9 cellular contexts compared by ENCODE assay signal in the genomic region with DNA sequence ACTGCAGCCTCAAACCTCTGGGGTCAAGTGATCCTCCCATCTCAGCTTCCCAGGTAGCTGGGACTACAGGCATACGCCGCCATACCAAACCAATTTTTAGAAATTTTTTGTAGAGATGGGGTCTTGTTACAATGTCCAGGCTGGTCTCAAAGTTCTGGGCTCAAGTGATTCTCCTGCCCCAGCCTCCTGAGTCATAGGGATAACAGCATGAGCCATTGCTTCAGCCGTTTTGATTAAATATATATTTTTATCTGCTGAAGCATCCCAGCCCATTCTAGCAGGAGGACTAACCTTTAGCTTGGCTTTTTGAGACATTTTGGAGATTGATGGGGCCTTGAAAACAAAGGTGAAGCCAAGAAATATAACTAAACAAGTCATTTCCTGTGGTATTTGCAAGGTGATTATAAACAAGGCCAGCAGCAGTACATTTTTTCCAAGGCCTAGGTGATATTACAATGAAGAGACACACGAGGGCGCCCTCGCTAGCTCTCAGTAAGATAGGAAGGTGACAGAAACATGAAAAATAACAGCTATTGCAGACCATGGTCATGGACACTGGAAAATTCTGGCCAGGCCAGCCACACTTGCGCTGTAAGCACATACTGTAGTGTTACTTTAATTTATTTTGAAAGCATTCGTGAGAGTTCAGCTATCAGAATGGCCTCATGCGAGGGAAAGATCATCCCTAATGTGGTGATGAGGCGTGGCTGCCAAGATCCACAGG.
DNase-seq lines count a peak whose midpoint lies in the region; ATAC-seq and TF ChIP-seq lines count a peak whose summit lies in the region.
"Had no signal": no experiment of that assay in that cellular context is flagged by ENCODE, and none has a peak within 500 bp of the region (broad histone marks: within the 10 kb centered on the region; RNA-seq: fewer than 3 reads in every experiment).

No MANE protein-coding gene starts in this region.

- no peaks in the 10 kb centered on the region for H3K79me2 ChIP-seq in HCT116 (ENCODE audit: insufficient read depth, low read length)

- no peaks in the 10 kb centered on the region for H3K27me3 Mint-ChIP-seq in central memory CD8-positive, alpha-beta T cell
- H3K27me3 Mint-ChIP-seq: IgD-negative memory B cell had no signal

- intact Hi-C loops in HCT116 (cut with micrococcal nuclease), result loop anchor here (1.0 kb wide), 1 partner anchor 109 kb away; no protein-coding TSS in a partner anchor
- intact Hi-C loops in right lobe of liver (cut with DNase I), result loop anchor here (5.0 to 10.0 kb wide), 3 partner anchors 108 to 272 kb away; no protein-coding TSS in a partner anchor

- H3K4me3 Mint-ChIP-seq in central memory CD8-positive, alpha-beta T cell, result no peak overlapping the region
- H3K4me3 Mint-ChIP-seq: IgD-negative memory B cell had no signal

- DNase-seq in CMK (ENCODE audit: low read depth) (peak; percentile 22), HCT116 (ENCODE audit: low read depth, low spot score) (peak; percentile 31), NCI-H226 (peak; percentile 33), right lobe of liver (peak in 1 of 3 donors; percentile 42)
- DNase-seq in central memory CD8-positive, alpha-beta T cell (ENCODE audit: low spot score in 2 of 2), result peak; percentile 53 to 67
- DNase-seq in stimulated activated CD4-positive, alpha-beta T cell treated with anti-CD3 and anti-CD28 coated beads, TNF-alpha, amount 100 ng/mL, for 48 hours (ENCODE audit: low read depth in 3 of 3), result peak; percentile 29 to 37 (median 32)

- POLR2A ChIA-PET in HCT116 (lab: Charles Lee), result no interaction called here

- no peak overlapping the region for H3K4me2 ChIP-seq in HCT116 (ENCODE audit: low read length)

- H3K9me3 Mint-ChIP-seq in central memory CD8-positive, alpha-beta T cell, result no peaks in the 10 kb centered on the region
- H3K9me3 Mint-ChIP-seq: IgD-negative memory B cell had no signal

- H3K4me3 ChIP-seq in HCT116 (replicated peaks in 1 of 2; ENCODE audit: low read depth in 1 of 2, low read length in 2 of 2) (no peak overlapping the region), right lobe of liver (no peak overlapping the region)

- H3K36me3 Mint-ChIP-seq in central memory CD8-positive, alpha-beta T cell (ENCODE audit: insufficient read depth), result peaks cover 34% of the 10 kb centered on the region

- H3K27me3 ChIP-seq in HCT116 (ENCODE audit: insufficient read depth, low read length), result no peaks in the 10 kb centered on the region
- H3K27me3 ChIP-seq in right lobe of liver, result no peaks in the 10 kb centered on the region

- BruUV-seq in HCT116 (replicated peaks; lab: Mats Ljungman, UMichigan), result no TSS peak

- no peak overlapping the region for H2AFZ ChIP-seq in HCT116 (ENCODE audit: low read depth, low read length, poor library complexity, severe bottlenecking)

- ATAC-seq in HCT116, result peak; percentile 77
- ATAC-seq in activated CD4-positive, CD25-positive, alpha-beta regulatory T cell treated with anti-CD3 and anti-CD28 coated beads, Interleukin-2, amount 50 U/mL, for 24 hours, result peak; percentile 63 to 77
- ATAC-seq in central memory CD8-positive, alpha-beta T cell (replicated peaks; ENCODE audit: extremely low read depth, poor library complexity, severe bottlenecking), result peak; percentile 62
- peak; percentile 75 to 79 (median 78) for ATAC-seq in right lobe of liver
- no peak for ATAC-seq in GM21515 (IDR thresholded peaks at IDR 0.05; ENCODE audit: unreplicated experiment)

- H3K9me3 ChIP-seq in HCT116 (ENCODE audit: control insufficient read depth in 1 of 2, insufficient read depth in 1 of 2, low read depth in 1 of 2, low read length in 2 of 2) (no peaks in the 10 kb centered on the region), right lobe of liver (no peaks in the 10 kb centered on the region)

- no peaks in the 10 kb centered on the region for H3K4me1 ChIP-seq in HCT116 (ENCODE audit: control insufficient read depth in 1 of 2, insufficient read depth in 2 of 2, low read length in 2 of 2)
- H3K4me1 ChIP-seq in right lobe of liver, result peaks cover 0 to 15% (median 4%) of the 10 kb centered on the region in 4 donors

- TF ChIP-seq CTCF in HCT116 (IDR thresholded peaks at IDR 0.05 in 2 of 3, conservative IDR thresholded peaks at IDR 0.05 in 1 of 3; ENCODE audit: borderline replicate concordance in 1 of 3, insufficient read depth in 1 of 3, low read depth in 2 of 3, low read length in 2 of 3) (peak; percentile 46 to 87 (median 74); a peak in 5 of 6 replicates), right lobe of liver (IDR thresholded peaks at IDR 0.05) (peak; percentile 75 to 85 (median 80))

- H3K4me1 Mint-ChIP-seq in central memory CD8-positive, alpha-beta T cell, result peaks cover 20% of the 10 kb centered on the region

- TF ChIP-seq POLR2A in HCT116 (IDR thresholded peaks at IDR 0.05; ENCODE audit: borderline replicate concordance, extremely low read depth, insufficient read depth, insufficient read length) (no peak), right lobe of liver (IDR thresholded peaks at IDR 0.05) (no peak)

- TF ChIP-seq RAD21 in HCT116 (IDR thresholded peaks at IDR 0.05; ENCODE audit: low read depth), result peak; percentile 57

- H3K27ac Mint-ChIP-seq in central memory CD8-positive, alpha-beta T cell (ENCODE audit: low read depth), result peak overlapping the region; percentile 99
- H3K27ac Mint-ChIP-seq: IgD-negative memory B cell had no signal

- peaks cover 16 to 31% of the 10 kb centered on the region in 2 experiments for H3K36me3 ChIP-seq in HCT116 (ENCODE audit: control insufficient read depth in 1 of 2, insufficient read depth in 2 of 2, low read length in 2 of 2)
- H3K36me3 ChIP-seq in right lobe of liver, result peaks cover 0 to 62% (median 12%) of the 10 kb centered on the region in 4 donors

- H4K20me1 ChIP-seq in HCT116 (ENCODE audit: insufficient read depth), result no peaks in the 10 kb centered on the region

- H3K27ac ChIP-seq in HCT116 (ENCODE audit: low read depth, low read length) (no peak overlapping the region), right lobe of liver (no peak overlapping the region)

- WGBS in right lobe of liver (ENCODE audit: insufficient coverage, low coverage, low lambda C conversion rate, missing lambda C conversion rate), result 52% methylated on average over 9 of the region's 10 CpGs

- H3K9me2 ChIP-seq in HCT116 (ENCODE audit: insufficient read depth), result no peaks in the 10 kb centered on the region

- H3K9ac ChIP-seq in HCT116 (ENCODE audit: low read length), result no peak overlapping the region

- CTCF ChIA-PET in HCT116 (lab: Charles Lee), result interaction anchor here (0.8 to 3.3 kb wide), 7 partner anchors 9 to 722 kb away, joined by 3 to 27 read pairs (median 4); no protein-coding TSS in a partner anchor

- RAD21 ChIA-PET in HCT116 (lab: Charles Lee; ENCODE audit: low non-redundant PET in 1 of 2, low total read pairs in 2 of 2, uncharacterized antibody in 2 of 2, unreplicated experiment in 2 of 2), result interaction anchor here (0.6 to 1.1 kb wide), 3 partner anchors 108 to 110 kb away, joined by 3 to 6 read pairs (median 3); no protein-coding TSS in a partner anchor

TF ChIP-seq in HCT116, 20 proteins besides CTCF, POLR2A, EP300 and RAD21:
- TF ChIP-seq, protein P1, sequence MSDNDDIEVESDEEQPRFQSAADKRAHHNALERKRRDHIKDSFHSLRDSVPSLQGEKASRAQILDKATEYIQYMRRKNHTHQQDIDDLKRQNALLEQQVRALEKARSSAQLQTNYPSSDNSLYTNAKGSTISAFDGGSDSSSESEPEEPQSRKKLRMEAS (IDR thresholded peaks at IDR 0.05), result no peak
- TF ChIP-seq JUND (IDR thresholded peaks at IDR 0.05) (no peak), EZH2phosphoT487 (IDR thresholded peaks at IDR 0.05; ENCODE audit: borderline replicate concordance) (no peak), CBX3 (IDR thresholded peaks at IDR 0.05; ENCODE audit: low read depth) (no peak), ZNF274 (IDR thresholded peaks at IDR 0.05; ENCODE audit: low read depth, low read length) (no peak), SP1 (IDR thresholded peaks at IDR 0.05; ENCODE audit: low read depth) (no peak), ZFX (IDR thresholded peaks at IDR 0.05) (no peak), CEBPB (IDR thresholded peaks at IDR 0.05; ENCODE audit: low read depth) (no peak), ELF1 (IDR thresholded peaks at IDR 0.05; ENCODE audit: borderline replicate concordance, low read depth) (no peak), TCF7L2 (IDR thresholded peaks at IDR 0.05; ENCODE audit: borderline replicate concordance, extremely low read depth, insufficient read depth, insufficient read length) (no peak)
- TF ChIP-seq, protein P2, sequence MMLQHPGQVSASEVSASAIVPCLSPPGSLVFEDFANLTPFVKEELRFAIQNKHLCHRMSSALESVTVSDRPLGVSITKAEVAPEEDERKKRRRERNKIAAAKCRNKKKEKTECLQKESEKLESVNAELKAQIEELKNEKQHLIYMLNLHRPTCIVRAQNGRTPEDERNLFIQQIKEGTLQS (IDR thresholded peaks at IDR 0.05), result no peak
- TF ChIP-seq, protein P3, sequence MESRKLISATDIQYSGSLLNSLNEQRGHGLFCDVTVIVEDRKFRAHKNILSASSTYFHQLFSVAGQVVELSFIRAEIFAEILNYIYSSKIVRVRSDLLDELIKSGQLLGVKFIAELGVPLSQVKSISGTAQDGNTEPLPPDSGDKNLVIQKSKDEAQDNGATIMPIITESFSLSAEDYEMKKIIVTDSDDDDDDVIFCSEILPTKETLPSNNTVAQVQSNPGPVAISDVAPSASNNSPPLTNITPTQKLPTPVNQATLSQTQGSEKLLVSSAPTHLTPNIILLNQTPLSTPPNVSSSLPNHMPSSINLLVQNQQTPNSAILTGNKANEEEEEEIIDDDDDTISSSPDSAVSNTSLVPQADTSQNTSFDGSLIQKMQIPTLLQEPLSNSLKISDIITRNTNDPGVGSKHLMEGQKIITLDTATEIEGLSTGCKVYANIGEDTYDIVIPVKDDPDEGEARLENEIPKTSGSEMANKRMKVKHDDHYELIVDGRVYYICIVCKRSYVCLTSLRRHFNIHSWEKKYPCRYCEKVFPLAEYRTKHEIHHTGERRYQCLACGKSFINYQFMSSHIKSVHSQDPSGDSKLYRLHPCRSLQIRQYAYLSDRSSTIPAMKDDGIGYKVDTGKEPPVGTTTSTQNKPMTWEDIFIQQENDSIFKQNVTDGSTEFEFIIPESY (IDR thresholded peaks at IDR 0.05; ENCODE audit: extremely low read depth, insufficient replicate concordance, low read length), result no peak
